In the genomic region with DNA sequence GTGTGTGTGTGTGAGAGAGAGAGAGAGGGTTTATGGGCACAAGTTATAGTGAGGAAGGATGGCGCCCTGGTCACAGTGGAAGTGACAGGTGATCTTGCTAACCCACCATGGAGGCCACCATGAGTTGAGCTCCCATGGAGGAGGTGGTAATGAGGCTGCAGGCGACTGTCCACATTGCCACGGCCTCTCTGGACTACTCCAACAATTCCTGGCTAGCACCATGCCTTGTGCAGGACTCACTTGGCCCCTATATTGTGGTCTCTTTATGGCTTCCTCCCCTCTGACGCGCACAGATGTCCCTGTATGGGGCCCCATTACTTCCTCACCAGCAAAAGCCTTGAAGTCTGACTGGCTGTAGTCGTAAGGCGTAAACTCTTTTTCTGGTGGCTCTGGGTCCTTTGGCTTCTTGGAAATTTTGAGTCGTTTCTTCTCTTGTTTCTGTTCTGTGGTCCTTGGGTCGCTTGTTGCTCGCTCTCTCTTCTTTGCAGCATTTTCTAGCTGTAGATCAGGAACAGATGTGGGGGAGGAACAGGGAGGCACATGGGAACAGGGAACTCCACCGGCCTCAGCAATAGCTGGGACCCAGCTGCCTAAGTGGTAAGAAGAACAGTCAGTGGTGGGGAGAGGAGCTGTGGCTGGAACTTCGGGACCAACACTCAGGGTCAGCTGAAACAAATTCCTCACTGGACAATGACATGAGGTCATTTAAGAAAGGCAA, we compare ENCODE assay signal across 18 cellular contexts. TPM values are rescaled to one million over a fixed set of nuclear protein-coding genes. Genes with fewer than 3 reads are reported as not detected.
DNase-seq lines count a peak whose midpoint lies in the region; TF ChIP-seq lines count a peak whose summit lies in the region.
"Had no signal": no experiment of that assay in that cellular context is flagged by ENCODE, and none has a peak within 500 bp of the region (broad histone marks: within the 10 kb centered on the region; RNA-seq: fewer than 3 reads in every experiment).

No MANE protein-coding gene starts in this region.

- H3K4me1 ChIP-seq in suprapubic skin (no peaks in the 10 kb centered on the region), A673 (ENCODE audit: insufficient read depth, low read length, poor library complexity, severe bottlenecking) (no peaks in the 10 kb centered on the region)
- H3K4me1 ChIP-seq: gastroesophageal sphincter, right lobe of liver, vagina had no signal

- BruUV-seq in A673 (replicated peaks; lab: Mats Ljungman, UMichigan): no TSS peak

- H3K9me3 ChIP-seq in suprapubic skin (no peaks in the 10 kb centered on the region), A673 (ENCODE audit: low read depth, low read length, poor library complexity, severe bottlenecking) (no peaks in the 10 kb centered on the region)
- H3K9me3 ChIP-seq: gastroesophageal sphincter, right lobe of liver, vagina had no signal

- H3K4me1 Mint-ChIP-seq in activated T-helper 1 cell treated with anti-CD3 and anti-CD28 coated beads, Interleukin-12 subunit alpha, Interleukin-12 subunit beta, Interleukin-2, Interleukin-4 antibody, amounts not matched to agents 30 ng/mL and 10 ng/mL and 1 ng/mL, durations not matched to agents 14 hours and 24 hours and 36 hours (ENCODE audit: low read depth): no peaks in the 10 kb centered on the region

- no peaks in the 10 kb centered on the region for H3K27me3 Mint-ChIP-seq in activated T-helper 1 cell treated with anti-CD3 and anti-CD28 coated beads, Interleukin-12 subunit alpha, Interleukin-12 subunit beta, Interleukin-2, Interleukin-4 antibody, amounts not matched to agents 30 ng/mL and 10 ng/mL and 1 ng/mL, durations not matched to agents 14 hours and 24 hours and 36 hours (ENCODE audit: insufficient read depth)

- no peak for TF ChIP-seq POLR2A in suprapubic skin (IDR thresholded peaks at IDR 0.05)

- WGBS in suprapubic skin: 74% methylated on average over 12 of the region's 12 CpGs

- H3K27ac ChIP-seq in suprapubic skin: no peak overlapping the region
- no peak overlapping the region for H3K27ac ChIP-seq in A673 (ENCODE audit: low read depth, low read length, poor library complexity, severe bottlenecking)
- H3K27ac ChIP-seq: gastroesophageal sphincter, right lobe of liver, SK-N-MC, vagina had no signal

- intact Hi-C loops in activated T-helper 1 cell treated with anti-CD3 and anti-CD28 coated beads, Interleukin-12 subunit alpha, Interleukin-12 subunit beta, Interleukin-2, Interleukin-4 antibody, amounts not matched to agents 30 ng/mL and 10 ng/mL and 1 ng/mL, durations not matched to agents 14 hours and 24 hours and 36 hours (cut with micrococcal nuclease): loop anchor here (10.0 kb wide), 1 partner anchor 665 kb away; the partner anchor contains the start of gene AGTRAP
- intact Hi-C loops in A673 (cut with micrococcal nuclease; ENCODE audit: unreplicated experiment): no loop called here

- H3K27me3 ChIP-seq in suprapubic skin (no peaks in the 10 kb centered on the region), A673 (replicated peaks; ENCODE audit: insufficient read depth, low read depth, low read length, poor library complexity) (no peaks in the 10 kb centered on the region)
- H3K27me3 ChIP-seq: gastroesophageal sphincter, right lobe of liver, vagina had no signal

- peaks cover 53% of the 10 kb centered on the region for H3K36me3 Mint-ChIP-seq in activated T-helper 1 cell treated with anti-CD3 and anti-CD28 coated beads, Interleukin-12 subunit alpha, Interleukin-12 subunit beta, Interleukin-2, Interleukin-4 antibody, amounts not matched to agents 30 ng/mL and 10 ng/mL and 1 ng/mL, durations not matched to agents 14 hours and 24 hours and 36 hours (ENCODE audit: low read depth)

- H3K4me3 ChIP-seq in suprapubic skin (no peak overlapping the region), A673 (ENCODE audit: low read depth, low read length, poor library complexity, severe bottlenecking) (no peak overlapping the region)
- H3K4me3 ChIP-seq: gastroesophageal sphincter, right lobe of liver, SK-N-MC, vagina had no signal

- POLR2A ChIA-PET in A673 (lab: Charles Lee; ENCODE audit: low non-redundant PET): no interaction called here

- no peak for TF ChIP-seq EP300 in suprapubic skin (IDR thresholded peaks at IDR 0.05)

- no peaks in the 10 kb centered on the region for H3K9me3 Mint-ChIP-seq in activated T-helper 1 cell treated with anti-CD3 and anti-CD28 coated beads, Interleukin-12 subunit alpha, Interleukin-12 subunit beta, Interleukin-2, Interleukin-4 antibody, amounts not matched to agents 30 ng/mL and 10 ng/mL and 1 ng/mL, durations not matched to agents 14 hours and 24 hours and 36 hours

- H3K4me3 Mint-ChIP-seq in activated T-helper 1 cell treated with anti-CD3 and anti-CD28 coated beads, Interleukin-12 subunit alpha, Interleukin-12 subunit beta, Interleukin-2, Interleukin-4 antibody, amounts not matched to agents 30 ng/mL and 10 ng/mL and 1 ng/mL, durations not matched to agents 14 hours and 24 hours and 36 hours: no peak overlapping the region

- TF ChIP-seq CTCF in suprapubic skin (IDR thresholded peaks at IDR 0.05) (no peak), A673 (conservative IDR thresholded peaks at IDR 0.05; ENCODE audit: low read depth, low read length) (no peak)

- H3K27ac Mint-ChIP-seq in activated T-helper 1 cell treated with anti-CD3 and anti-CD28 coated beads, Interleukin-12 subunit alpha, Interleukin-12 subunit beta, Interleukin-2, Interleukin-4 antibody, amounts not matched to agents 30 ng/mL and 10 ng/mL and 1 ng/mL, durations not matched to agents 14 hours and 24 hours and 36 hours: peak overlapping the region; percentile 11

- DNase-seq in activated CD8-positive, alpha-beta memory T cell treated with anti-CD3 and anti-CD28 coated beads, Interleukin-2, amount 50 U/mL, for 48 hours: peak; percentile 42
- DNase-seq in activated CD8-positive, alpha-beta memory T cell treated with anti-CD3 and anti-CD28 coated beads for 24 hours: no peak
- no peak for DNase-seq in activated T-helper 1 cell treated with anti-CD3 and anti-CD28 coated beads, Interleukin-12 subunit alpha, Interleukin-12 subunit beta, Interleukin-2, Interleukin-4 antibody, amounts not matched to agents 30 ng/mL and 10 ng/mL and 1 ng/mL, durations not matched to agents 14 hours and 24 hours and 36 hours (ENCODE audit: low spot score)
- DNase-seq in mesenteric fat pad (ENCODE audit: low spot score): peak; percentile 60
- DNase-seq in suprapubic skin (ENCODE audit: low spot score in 2 of 2): peak; percentile 21 to 32
- DNase-seq in DMS153 treated with DMSO at 0.1 percent for 48 hours (lab: John Stamatoyannopoulos, UW; ENCODE audit: unreplicated experiment): no peak
- no peak for DNase-seq in A673 (ENCODE audit: low spot score)
- no peak for DNase-seq in NOMO-1 treated with dmso at 0.1 percent for 144 hours (lab: John Stamatoyannopoulos, UW; ENCODE audit: unreplicated experiment)
- DNase-seq: amniotic stem cell; mesenchymal stem cell; MM.1S; NCI-H2029; NCI-H524; stimulated activated CD4-positive, alpha-beta T cell treated with anti-CD3 and anti-CD28 coated beads, Interleukin-4, amount 100 ng/mL, for 4 hours had no signal

- CTCF ChIA-PET in A673 (lab: Charles Lee): no interaction called here

- H3K36me3 ChIP-seq in suprapubic skin (peaks cover 97% of the 10 kb centered on the region), A673 (ENCODE audit: insufficient read depth, low read length, poor library complexity, severe bottlenecking) (peaks cover 82% of the 10 kb centered on the region)

RNA-seq across cellular contexts. Expression of gene SRM, which starts 9.6 kb away (rescaled TPM):
- 306 and 332 TPM in 2 replicates for total RNA-seq in activated T-helper 1 cell treated with anti-CD3 and anti-CD28 coated beads, Interleukin-12 subunit alpha, Interleukin-12 subunit beta, Interleukin-2, Interleukin-4 antibody, amounts not matched to agents 30 ng/mL and 10 ng/mL and 1 ng/mL, durations not matched to agents 14 hours and 24 hours and 36 hours
- total RNA-seq in mesenteric fat pad (103 TPM), suprapubic skin (10 to 100 TPM; 23.3 to 51.2 (median 46.6) TPM), A673 (2021) (176 and 206 TPM in 2 replicates)

RNA-seq across cellular contexts. Expression of gene MASP2, which starts 22.4 kb away (rescaled TPM):
- 0.15 and 0.57 TPM in 2 replicates for total RNA-seq in activated T-helper 1 cell treated with anti-CD3 and anti-CD28 coated beads, Interleukin-12 subunit alpha, Interleukin-12 subunit beta, Interleukin-2, Interleukin-4 antibody, amounts not matched to agents 30 ng/mL and 10 ng/mL and 1 ng/mL, durations not matched to agents 14 hours and 24 hours and 36 hours
- total RNA-seq in mesenteric fat pad (not detected), suprapubic skin (under 1 TPM in 1 of 4 donors, not detected in 3; 0.53 TPM), A673 (2021) (0.37 and 0.69 TPM in 2 replicates)
- total RNA-seq: vagina had no signal

RNA-seq across cellular contexts. Expression of gene EXOSC10, which starts 30.3 kb away (rescaled TPM):
- total RNA-seq in activated T-helper 1 cell treated with anti-CD3 and anti-CD28 coated beads, Interleukin-12 subunit alpha, Interleukin-12 subunit beta, Interleukin-2, Interleukin-4 antibody, amounts not matched to agents 30 ng/mL and 10 ng/mL and 1 ng/mL, durations not matched to agents 14 hours and 24 hours and 36 hours: 93.5 and 103 TPM in 2 replicates
- total RNA-seq in mesenteric fat pad (46.8 TPM), suprapubic skin (100 to 1,000 TPM in 1 of 4 donors, 10 to 100 TPM in 3; 45.7 to 127 (median 68.7) TPM), A673 (2021) (112 and 119 TPM in 2 replicates)

RNA-seq across cellular contexts. Expression of gene TARDBP, which starts 56.9 kb away (rescaled TPM):
- total RNA-seq in activated T-helper 1 cell treated with anti-CD3 and anti-CD28 coated beads, Interleukin-12 subunit alpha, Interleukin-12 subunit beta, Interleukin-2, Interleukin-4 antibody, amounts not matched to agents 30 ng/mL and 10 ng/mL and 1 ng/mL, durations not matched to agents 14 hours and 24 hours and 36 hours: 197 TPM in 2 replicates
- total RNA-seq in mesenteric fat pad (128 TPM), suprapubic skin (100 to 1,000 TPM in 3 of 4 donors, 10 to 100 TPM in 1; 92.7 to 287 (median 156) TPM), A673 (2021) (261 and 283 TPM in 2 replicates)

Comparison
In these comparisons a context has a peak if more than half of its experiments do, and no peak if none do; other contexts are left out.
1. DNase-seq: peak in activated CD8-positive, alpha-beta memory T cell treated with anti-CD3 and anti-CD28 coated beads, Interleukin-2, amount 50 U/mL, for 48 hours (single experiment), mesenteric fat pad (single experiment) and suprapubic skin (2 of 2); none in activated CD8-positive, alpha-beta memory T cell treated with anti-CD3 and anti-CD28 coated beads for 24 hours (single experiment), activated T-helper 1 cell treated with anti-CD3 and anti-CD28 coated beads, Interleukin-12 subunit alpha, Interleukin-12 subunit beta, Interleukin-2, Interleukin-4 antibody, amounts not matched to agents 30 ng/mL and 10 ng/mL and 1 ng/mL, durations not matched to agents 14 hours and 24 hours and 36 hours (single experiment), DMS153 treated with DMSO at 0.1 percent for 48 hours (single experiment), A673 (single experiment) and NOMO-1 treated with dmso at 0.1 percent for 144 hours (single experiment).